ENCODE assay signal across 12 cellular contexts in the genomic region with DNA sequence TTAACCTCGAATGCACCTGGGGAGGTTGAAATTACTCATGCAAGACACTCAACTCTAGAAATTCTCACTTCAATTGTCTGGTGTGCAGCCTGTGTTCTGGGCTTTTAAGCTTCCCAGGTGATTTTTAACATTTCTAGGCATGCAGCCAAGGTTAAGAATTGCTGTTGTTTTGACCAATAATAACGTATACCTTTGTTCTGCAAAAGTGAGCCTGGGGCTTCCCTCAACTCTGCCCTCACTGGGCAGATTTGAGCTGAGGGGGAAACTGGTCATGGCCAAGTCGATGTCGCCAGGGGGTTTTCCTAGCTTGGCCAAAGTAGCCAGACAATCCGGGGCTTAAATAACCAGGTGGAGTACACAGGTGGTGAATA. TPM values are rescaled to one million over a fixed set of nuclear protein-coding genes. Genes with fewer than 3 reads are reported as not detected.
DNase-seq lines count a peak whose midpoint lies in the region; ATAC-seq and TF ChIP-seq lines count a peak whose summit lies in the region.
"Had no signal": no experiment of that assay in that cellular context is flagged by ENCODE, and none has a peak within 500 bp of the region (broad histone marks: within the 10 kb centered on the region; RNA-seq: fewer than 3 reads in every experiment).

No MANE protein-coding gene starts in this region.

- H3K4me1 ChIP-seq in endodermal cell (ENCODE audit: control insufficient read depth, insufficient read depth, low read length): peaks cover 11% of the 10 kb centered on the region

- no peaks in the 10 kb centered on the region for H3K9me3 Mint-ChIP-seq in endodermal cell

- H3K4me3 Mint-ChIP-seq in endodermal cell: no peak overlapping the region
- H3K4me3 Mint-ChIP-seq: activated CD4-positive, alpha-beta T cell treated with anti-CD3 and anti-CD28 coated beads for 36 hours had no signal

- WGBS in endodermal cell (ENCODE audit: insufficient coverage in 1 of 2, insufficient read length in 1 of 2), 2 experiments: 71 to 92% methylated on average over 1 to 5 of the region's 5 CpGs

- peaks cover 32% of the 10 kb centered on the region for H3K27me3 ChIP-seq in endodermal cell (ENCODE audit: control insufficient read depth, insufficient read depth, low read length, poor library complexity, severe bottlenecking)

- no peaks in the 10 kb centered on the region for H3K9me3 ChIP-seq in endodermal cell (ENCODE audit: control insufficient read depth, low read length)

- peaks cover 71% of the 10 kb centered on the region for H3K27me3 Mint-ChIP-seq in endodermal cell (ENCODE audit: insufficient read depth)
- H3K27me3 Mint-ChIP-seq: activated CD4-positive, alpha-beta T cell treated with anti-CD3 and anti-CD28 coated beads for 36 hours had no signal

- H3K27ac Mint-ChIP-seq in endodermal cell: no peak overlapping the region
- H3K27ac Mint-ChIP-seq: activated CD4-positive, alpha-beta T cell treated with anti-CD3 and anti-CD28 coated beads for 36 hours had no signal

- H3K4me3 ChIP-seq in endodermal cell (ENCODE audit: low read length): peak overlapping the region; percentile 43

- ATAC-seq in GM18907 (IDR thresholded peaks at IDR 0.05; ENCODE audit: unreplicated experiment) (peak; percentile 71), GM21737 (IDR thresholded peaks at IDR 0.05; ENCODE audit: unreplicated experiment) (peak; percentile 87), HG03442 (IDR thresholded peaks at IDR 0.05; ENCODE audit: unreplicated experiment) (peak; percentile 86)

- DNase-seq in endodermal cell (no peak), NCI-H510A (lab: John Stamatoyannopoulos, UW) (no peak)
- no peak for DNase-seq in activated CD4-positive, alpha-beta T cell treated with anti-CD3 and anti-CD28 coated beads for 48 hours
- no peak for DNase-seq in activated CD4-positive, alpha-beta T cell treated with anti-CD3 and anti-CD28 coated beads, Interleukin-2, amount 50 U/mL, for 48 hours
- DNase-seq: activated CD4-positive, alpha-beta T cell treated with anti-CD3 and anti-CD28 coated beads for 36 hours; stimulated activated CD4-positive, alpha-beta T cell treated with anti-CD3 and anti-CD28 coated beads, Interleukin-1b, Interleukin-23, amount 100 ng/mL, for 48 hours had no signal

- no peaks in the 10 kb centered on the region for H3K36me3 Mint-ChIP-seq in endodermal cell (ENCODE audit: low read depth)

- H3K36me3 ChIP-seq in endodermal cell (ENCODE audit: control insufficient read depth, insufficient read depth, low read length): no peaks in the 10 kb centered on the region

- H3K27ac ChIP-seq in endodermal cell (ENCODE audit: low read depth, low read length): no peak overlapping the region

- H3K4me1 Mint-ChIP-seq in endodermal cell: peaks cover 15% of the 10 kb centered on the region

- no peak for TF ChIP-seq CTCF in endodermal cell (conservative IDR thresholded peaks at IDR 0.05)

- no peak overlapping the region for H3K9ac ChIP-seq in endodermal cell (ENCODE audit: extremely low read depth, low read length, poor library complexity, severe bottlenecking)

RNA-seq across cellular contexts. Expression of gene PRSS2, which starts 0.6 kb away (rescaled TPM):
- 1 to 10 TPM; 4.8 to 9.9 TPM for total RNA-seq in endodermal cell
- polyA plus RNA-seq in endodermal cell (2013, experiment 1 of 2): 58.7 TPM
- polyA plus RNA-seq in endodermal cell (2013, experiment 2 of 2): 62.2 TPM
- total RNA-seq: activated CD4-positive, alpha-beta T cell treated with anti-CD3 and anti-CD28 coated beads for 36 hours; G401; myocyte; urinary bladder had no signal

RNA-seq across cellular contexts. Expression of gene PRSS1, which starts 22.1 kb away (rescaled TPM):
- total RNA-seq in endodermal cell: 1 to 10 TPM; 4.4 to 8.8 TPM
- polyA plus RNA-seq in endodermal cell (2013, experiment 1 of 2): 20.3 TPM
- polyA plus RNA-seq in endodermal cell (2013, experiment 2 of 2): 15.0 TPM
- total RNA-seq: activated CD4-positive, alpha-beta T cell treated with anti-CD3 and anti-CD28 coated beads for 36 hours; G401; myocyte; urinary bladder had no signal
